Comparison of ENCODE assay signal across 1 cellular context in the genomic region with DNA sequence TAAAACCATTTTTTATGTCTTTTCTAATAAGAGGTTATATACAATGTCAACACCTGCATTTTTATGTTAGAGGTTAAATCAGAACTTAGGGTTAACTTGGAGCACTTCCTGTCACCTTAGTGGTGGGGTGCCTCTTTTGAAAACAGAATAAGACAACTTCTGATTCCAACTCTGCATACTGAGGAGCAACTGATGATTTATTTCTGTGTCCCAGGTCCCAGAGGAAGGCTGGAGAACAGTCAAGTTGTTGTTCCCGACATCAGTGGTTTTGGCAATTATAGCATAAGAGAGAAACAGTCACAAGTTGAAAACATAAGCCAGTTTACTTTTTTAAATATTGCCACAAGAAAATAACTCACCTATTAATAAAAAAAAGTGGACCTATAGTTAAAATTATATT.
TF ChIP-seq lines count a peak whose summit lies in the region.

No MANE protein-coding gene starts in this region.

TF ChIP-seq in GM23338, 12 proteins besides CTCF, POLR2A, EP300 and RAD21 (continued from another document):
- TF ChIP-seq, protein P1, sequence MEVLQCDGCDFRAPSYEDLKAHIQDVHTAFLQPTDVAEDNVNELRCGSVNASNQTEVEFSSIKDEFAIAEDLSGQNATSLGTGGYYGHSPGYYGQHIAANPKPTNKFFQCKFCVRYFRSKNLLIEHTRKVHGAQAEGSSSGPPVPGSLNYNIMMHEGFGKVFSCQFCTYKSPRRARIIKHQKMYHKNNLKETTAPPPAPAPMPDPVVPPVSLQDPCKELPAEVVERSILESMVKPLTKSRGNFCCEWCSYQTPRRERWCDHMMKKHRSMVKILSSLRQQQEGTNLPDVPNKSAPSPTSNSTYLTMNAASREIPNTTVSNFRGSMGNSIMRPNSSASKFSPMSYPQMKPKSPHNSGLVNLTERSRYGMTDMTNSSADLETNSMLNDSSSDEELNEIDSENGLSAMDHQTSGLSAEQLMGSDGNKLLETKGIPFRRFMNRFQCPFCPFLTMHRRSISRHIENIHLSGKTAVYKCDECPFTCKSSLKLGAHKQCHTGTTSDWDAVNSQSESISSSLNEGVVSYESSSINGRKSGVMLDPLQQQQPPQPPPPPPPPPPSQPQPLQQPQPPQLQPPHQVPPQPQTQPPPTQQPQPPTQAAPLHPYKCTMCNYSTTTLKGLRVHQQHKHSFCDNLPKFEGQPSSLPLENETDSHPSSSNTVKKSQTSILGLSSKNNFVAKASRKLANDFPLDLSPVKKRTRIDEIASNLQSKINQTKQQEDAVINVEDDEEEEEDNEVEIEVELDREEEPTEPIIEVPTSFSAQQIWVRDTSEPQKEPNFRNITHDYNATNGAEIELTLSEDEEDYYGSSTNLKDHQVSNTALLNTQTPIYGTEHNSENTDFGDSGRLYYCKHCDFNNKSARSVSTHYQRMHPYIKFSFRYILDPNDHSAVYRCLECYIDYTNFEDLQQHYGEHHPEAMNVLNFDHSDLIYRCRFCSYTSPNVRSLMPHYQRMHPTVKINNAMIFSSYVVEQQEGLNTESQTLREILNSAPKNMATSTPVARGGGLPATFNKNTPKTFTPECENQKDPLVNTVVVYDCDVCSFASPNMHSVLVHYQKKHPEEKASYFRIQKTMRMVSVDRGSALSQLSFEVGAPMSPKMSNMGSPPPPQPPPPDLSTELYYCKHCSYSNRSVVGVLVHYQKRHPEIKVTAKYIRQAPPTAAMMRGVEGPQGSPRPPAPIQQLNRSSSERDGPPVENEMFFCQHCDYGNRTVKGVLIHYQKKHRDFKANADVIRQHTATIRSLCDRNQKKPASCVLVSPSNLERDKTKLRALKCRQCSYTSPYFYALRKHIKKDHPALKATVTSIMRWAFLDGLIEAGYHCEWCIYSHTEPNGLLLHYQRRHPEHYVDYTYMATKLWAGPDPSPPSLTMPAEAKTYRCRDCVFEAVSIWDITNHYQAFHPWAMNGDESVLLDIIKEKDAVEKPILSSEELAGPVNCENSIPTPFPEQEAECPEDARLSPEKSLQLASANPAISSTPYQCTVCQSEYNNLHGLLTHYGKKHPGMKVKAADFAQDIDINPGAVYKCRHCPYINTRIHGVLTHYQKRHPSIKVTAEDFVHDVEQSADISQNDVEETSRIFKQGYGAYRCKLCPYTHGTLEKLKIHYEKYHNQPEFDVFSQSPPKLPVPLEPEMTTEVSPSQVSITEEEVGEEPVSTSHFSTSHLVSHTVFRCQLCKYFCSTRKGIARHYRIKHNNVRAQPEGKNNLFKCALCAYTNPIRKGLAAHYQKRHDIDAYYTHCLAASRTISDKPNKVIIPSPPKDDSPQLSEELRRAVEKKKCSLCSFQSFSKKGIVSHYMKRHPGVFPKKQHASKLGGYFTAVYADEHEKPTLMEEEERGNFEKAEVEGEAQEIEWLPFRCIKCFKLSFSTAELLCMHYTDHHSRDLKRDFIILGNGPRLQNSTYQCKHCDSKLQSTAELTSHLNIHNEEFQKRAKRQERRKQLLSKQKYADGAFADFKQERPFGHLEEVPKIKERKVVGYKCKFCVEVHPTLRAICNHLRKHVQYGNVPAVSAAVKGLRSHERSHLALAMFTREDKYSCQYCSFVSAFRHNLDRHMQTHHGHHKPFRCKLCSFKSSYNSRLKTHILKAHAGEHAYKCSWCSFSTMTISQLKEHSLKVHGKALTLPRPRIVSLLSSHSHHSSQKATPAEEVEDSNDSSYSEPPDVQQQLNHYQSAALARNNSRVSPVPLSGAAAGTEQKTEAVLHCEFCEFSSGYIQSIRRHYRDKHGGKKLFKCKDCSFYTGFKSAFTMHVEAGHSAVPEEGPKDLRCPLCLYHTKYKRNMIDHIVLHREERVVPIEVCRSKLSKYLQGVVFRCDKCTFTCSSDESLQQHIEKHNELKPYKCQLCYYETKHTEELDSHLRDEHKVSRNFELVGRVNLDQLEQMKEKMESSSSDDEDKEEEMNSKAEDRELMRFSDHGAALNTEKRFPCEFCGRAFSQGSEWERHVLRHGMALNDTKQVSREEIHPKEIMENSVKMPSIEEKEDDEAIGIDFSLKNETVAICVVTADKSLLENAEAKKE (CRISPR knock-in tag; IDR thresholded peaks at IDR 0.05): no peak
- no peak for TF ChIP-seq JUNB (IDR thresholded peaks at IDR 0.05; ENCODE audit: unreplicated experiment)
